Comparison of ENCODE assay signal across 19 cellular contexts in genomic region chr5:110879675-110880074, GRCh38.
"Had no signal": no experiment of that assay in that cellular context is flagged by ENCODE, and none has a peak within 500 bp of the region (broad histone marks: within the 10 kb centered on the region; RNA-seq: fewer than 3 reads in every experiment).

No MANE protein-coding gene starts in this region.

- ATAC-seq: heart left ventricle; stimulated activated naive B cell treated with anti-CD40 and anti-IgM and Interleukin-4, amounts not matched to agents 10 μg/mL and 1 μg/mL and 100 μg/mL, for 72 hours; WTC11 had no signal

- H3K4me2 ChIP-seq: smooth muscle cell had no signal

- H3K9me3 ChIP-seq: body of pancreas, lower lobe of right lung, transverse colon had no signal

- H3K4me3 ChIP-seq: body of pancreas, cardiac muscle cell, heart left ventricle, lower lobe of right lung, sigmoid colon, smooth muscle cell, transverse colon had no signal

- H3K27me3 ChIP-seq: body of pancreas, cardiac muscle cell, heart left ventricle, sigmoid colon, transverse colon had no signal

- H3K27ac ChIP-seq: body of pancreas, cardiac muscle cell, heart left ventricle, lower lobe of right lung, sigmoid colon, transverse colon had no signal

- H3K36me3 ChIP-seq: cardiac muscle cell, heart left ventricle, lower lobe of right lung, sigmoid colon, transverse colon had no signal

- H3K4me1 ChIP-seq: body of pancreas, heart left ventricle, lower lobe of right lung, transverse colon had no signal

- DNase-seq: activated gamma-delta T cell treated with Interleukin-2 at 50 U/mL for 16 hours; activated T-cell treated with anti-CD3 and anti-CD28 coated beads, Interleukin-2, amount 50 U/mL, for 1 hour; anterior cingulate cortex; cortex of kidney; endodermal cell; lower lobe of right lung; naive B cell; occipital lobe; retina; stimulated activated CD4-positive, alpha-beta T cell treated with anti-CD3 and anti-CD28 coated beads, Interleukin-15, amount 100 ng/mL, for 24 hours; stimulated activated CD8-positive, alpha-beta memory T cell treated with anti-CD3 and anti-CD28 coated beads, Interleukin-4, amount 100 ng/mL, for 48 hours; stimulated activated naive B cell treated with anti-CD40 and anti-IgM and Interleukin-4, amounts not matched to agents 10 μg/mL and 1 μg/mL and 100 μg/mL, for 72 hours; transverse colon had no signal
